22 cellular contexts compared by ENCODE assay signal in the genomic region with DNA sequence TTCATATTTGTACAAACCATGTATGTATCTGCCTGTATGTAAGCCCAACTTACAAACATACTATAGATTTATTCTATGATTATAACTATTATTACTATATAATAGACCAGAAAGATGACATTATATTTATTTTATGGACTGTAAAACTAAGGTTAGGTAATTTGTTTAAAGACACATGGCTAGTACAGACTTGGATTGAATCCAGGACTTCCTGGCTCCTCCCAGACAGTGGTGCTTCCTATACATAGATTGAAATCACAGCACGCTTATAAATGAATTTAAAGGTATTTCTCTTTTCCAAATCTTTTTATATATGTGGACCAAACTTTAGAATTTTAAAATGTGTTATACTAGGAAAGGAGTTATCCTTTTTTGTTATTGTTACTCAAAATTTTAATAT.
"Had no signal": no experiment of that assay in that cellular context is flagged by ENCODE, and none has a peak within 500 bp of the region (broad histone marks: within the 10 kb centered on the region; RNA-seq: fewer than 3 reads in every experiment).

No MANE protein-coding gene starts in this region.

- H3K4me3 ChIP-seq: right atrium auricular region, stomach, thyroid gland, upper lobe of left lung, vagina had no signal

- H3K9ac ChIP-seq: parathyroid adenoma had no signal

- H3K9me3 ChIP-seq: right atrium auricular region, stomach, thyroid gland, upper lobe of left lung, vagina had no signal

- FAIRE-seq: endothelial cell of umbilical vein had no signal

- DNase-seq: activated CD4-positive, alpha-beta T cell treated with anti-CD3 and anti-CD28 coated beads, Interleukin-2, amount 50 U/mL, for 1 hour; activated CD8-positive, alpha-beta T cell treated with anti-CD3 and anti-CD28 coated beads for 36 hours; activated naive CD8-positive, alpha-beta T cell treated with anti-CD3 and anti-CD28 coated beads, Interleukin-2, amount 50 U/mL, for 24 hours; activated T-cell treated with anti-CD3 and anti-CD28 coated beads, Interleukin-2, amount 50 U/mL, for 48 hours; amygdala; caudate nucleus; cortex of kidney; head of caudate nucleus; hippocampal formation; kidney; midbrain; naive thymus-derived CD4-positive, alpha-beta T cell; stimulated activated CD4-positive, alpha-beta T cell treated with anti-CD3 and anti-CD28 coated beads, Interleukin-15, amount 100 ng/mL, for 24 hours; stimulated activated CD4-positive, alpha-beta T cell treated with anti-CD3 and anti-CD28 coated beads, Interleukin-2, amount 100 ng/mL, for 24 hours; stimulated activated naive B cell treated with anti-CD40 and anti-IgM and Interleukin-4, amounts not matched to agents 10 μg/mL and 1 μg/mL and 100 μg/mL, for 72 hours; stomach; thyroid gland; upper lobe of left lung had no signal

- H3K27ac ChIP-seq: parathyroid adenoma, right atrium auricular region, stomach, thyroid gland, upper lobe of left lung, vagina had no signal
